21 cellular contexts compared by ENCODE assay signal in genomic region chr19:7977723-7978040, GRCh38. TPM values are rescaled to one million over a fixed set of nuclear protein-coding genes. Genes with fewer than 3 reads are reported as not detected.
"Had no signal": no experiment of that assay in that cellular context is flagged by ENCODE, and none has a peak within 500 bp of the region (broad histone marks: within the 10 kb centered on the region; RNA-seq: fewer than 3 reads in every experiment).

No MANE protein-coding gene starts in this region.

- H3K4me3 ChIP-seq: K562 had no signal

- H3K9me3 ChIP-seq: SK-N-SH had no signal

- H3K4me2 ChIP-seq: KMS-11, SK-N-SH had no signal

- ATAC-seq: K562 had no signal

- H3K27ac ChIP-seq: KMS-11 had no signal

- H3K9ac ChIP-seq: KMS-11, SK-N-SH had no signal

- DNase-seq: Kasumi-1, MM.1S, NCI-H1092 treated with DMSO at 0.1 percent for 48 hours, NCI-H1436, NCI-H187, NCI-H2029, NCI-H2081 treated with DMSO at 0.1 percent for 48 hours, NCI-H2171, NCI-H226, NCI-H446, NCI-H510A, NCI-H524 treated with DMSO at 0.1 percent for 48 hours, NCI-H69, NCI-H774, RPMI8226, SHP77, SK-N-SH had no signal

- FAIRE-seq: K562, RCC 7860 had no signal

RNA-seq across cellular contexts. Expression of gene CTXN1, which starts 51.7 kb away (rescaled TPM):
- polyA plus RNA-seq: IgD-negative memory B cell had no signal
